ENCODE assay signal across 8 cellular contexts in the genomic region with DNA sequence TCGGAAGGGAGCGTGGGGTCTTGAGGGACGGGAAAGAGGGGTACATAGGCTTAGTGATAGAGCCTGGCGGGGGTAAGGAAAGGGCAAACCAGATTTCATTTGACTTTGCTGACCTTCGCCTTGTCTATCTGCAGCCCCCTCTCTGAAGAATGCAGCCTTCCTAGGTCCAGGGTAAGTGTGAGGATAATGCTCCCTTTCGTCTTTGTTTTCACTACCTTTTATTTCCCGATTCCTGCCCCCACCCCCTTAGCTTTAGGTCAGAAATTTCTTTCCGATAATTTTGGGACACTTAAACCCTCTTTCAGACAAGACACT. TPM values are rescaled to one million over a fixed set of nuclear protein-coding genes. Genes with fewer than 3 reads are reported as not detected.
DNase-seq lines count a peak whose midpoint lies in the region; ATAC-seq and TF ChIP-seq lines count a peak whose summit lies in the region.

No MANE protein-coding gene starts in this region.

- CTCF ChIA-PET in MCF 10A (lab: Yijun Ruan, JAX): interaction anchor here (0.5 kb wide), 1 partner anchor 262 kb away, joined by 3 read pairs; no protein-coding TSS in a partner anchor

- H3K27ac ChIP-seq in heart left ventricle: peak overlapping the region; percentile 76 to 96 (median 90)
- H3K27ac ChIP-seq in mesodermal cell (ENCODE audit: low read depth, low read length, severe bottlenecking): peak overlapping the region; percentile 87
- peak overlapping the region; percentile 78 for H3K27ac ChIP-seq in vagina

- H3K9me3 ChIP-seq in heart left ventricle (no peaks in the 10 kb centered on the region), mesodermal cell (ENCODE audit: control insufficient read depth, low read length) (no peaks in the 10 kb centered on the region), vagina (no peaks in the 10 kb centered on the region)

- H3K9me3 Mint-ChIP-seq in MCF 10A (ENCODE audit: unreplicated experiment): no peaks in the 10 kb centered on the region

- TF ChIP-seq CTCF in heart left ventricle (IDR thresholded peaks at IDR 0.05): no peak
- TF ChIP-seq CTCF in MCF 10A (IDR thresholded peaks at IDR 0.05; ENCODE audit: unreplicated experiment): no peak
- no peak for TF ChIP-seq CTCF in vagina (IDR thresholded peaks at IDR 0.05)
- TF ChIP-seq CTCF in GM13976 (IDR thresholded peaks at IDR 0.05; ENCODE audit: borderline replicate concordance, control extremely low read depth, extremely low read depth, insufficient read depth, missing control alignments): no peak

- POLR2A ChIA-PET in MCF 10A (lab: Yijun Ruan, JAX): interaction anchor here (1.2 to 2.8 kb wide), 8 partner anchors 10 to 309 kb away, joined by 3 to 22 read pairs (median 6); partner anchors contain the start of genes CEPT1, DRAM2, INKA2 and RAP1A

- intact Hi-C loops in heart left ventricle (cut with DNase I): loop anchor here in 2 of 10 donors (2.0 to 5.0 kb wide), 2 partner anchors 59 to 307 kb away; partner anchors contain the start of genes CEPT1 (in 1 of the 2) and DRAM2 (in 1 of the 2)
- intact Hi-C loops in cardiac septum (cut with DNase I): no loop called here
- intact Hi-C loops in MCF 10A (cut with micrococcal nuclease): no loop called here
- intact Hi-C loops in vagina (cut with DNase I): no loop called here

- DNase-seq in heart left ventricle (no peak), cardiac septum (ENCODE audit: low spot score) (no peak), MCF 10A (ENCODE audit: unreplicated experiment) (no peak), vagina (ENCODE audit: extremely low spot score in 2 of 2) (no peak), GM13976 (ENCODE audit: low spot score) (no peak), putamen (ENCODE audit: low spot score) (no peak), HPDE6-E6E7 (ENCODE audit: extremely low spot score) (no peak)

- TF ChIP-seq POLR2A in heart left ventricle (IDR thresholded peaks at IDR 0.05): no peak
- TF ChIP-seq POLR2A in vagina (IDR thresholded peaks at IDR 0.05): no peak

- in situ Hi-C loops in GM13976 (cut with MboI; ENCODE audit: low sequenced_read_pairs, unreplicated experiment): no loop called here

- peak overlapping the region; percentile 99 for H3K27ac Mint-ChIP-seq in MCF 10A (ENCODE audit: low read depth, unreplicated experiment)

- H3K36me3 ChIP-seq in heart left ventricle (peaks cover 2 to 63% (median 54%) of the 10 kb centered on the region in 9 donors), mesodermal cell (ENCODE audit: control insufficient read depth, insufficient read depth, low read length) (peaks cover 65% of the 10 kb centered on the region), vagina (peaks cover 0 to 25% of the 10 kb centered on the region in 2 donors)

- H3K27me3 ChIP-seq in heart left ventricle: no peaks in the 10 kb centered on the region
- H3K27me3 ChIP-seq in vagina: no peaks in the 10 kb centered on the region

- peaks cover 33% of the 10 kb centered on the region for H3K36me3 Mint-ChIP-seq in MCF 10A (ENCODE audit: insufficient read depth, unreplicated experiment)

- no TSS peak for BruUV-seq in MCF 10A (replicated peaks; lab: Mats Ljungman, UMichigan)

- H3K4me1 ChIP-seq in heart left ventricle: peaks cover 5 to 69% (median 49%) of the 10 kb centered on the region in 12 donors
- peaks cover 10% of the 10 kb centered on the region for H3K4me1 ChIP-seq in mesodermal cell (ENCODE audit: control insufficient read depth, insufficient read depth, low read length, poor library complexity, severe bottlenecking)
- peaks cover 63% of the 10 kb centered on the region for H3K4me1 ChIP-seq in vagina

- 0 to 1% (median 1%) methylated on average over 8 of the region's 8 CpGs for WGBS in heart left ventricle, 4 donors
- 0% methylated on average over 6 to 7 of the region's 8 CpGs for WGBS in mesodermal cell (ENCODE audit: insufficient coverage in 2 of 2), 2 experiments

- H3K4me3 Mint-ChIP-seq in MCF 10A (ENCODE audit: unreplicated experiment): peak overlapping the region; percentile 97

- no peak for ATAC-seq in heart left ventricle

- H3K4me1 Mint-ChIP-seq in MCF 10A (ENCODE audit: insufficient read depth, unreplicated experiment): peaks cover 40% of the 10 kb centered on the region

- peak overlapping the region; percentile 58 to 96 (median 85) for H3K4me3 ChIP-seq in heart left ventricle
- peak overlapping the region; percentile 89 for H3K4me3 ChIP-seq in mesodermal cell (ENCODE audit: extremely low read depth, insufficient read depth, low read length, poor library complexity, severe bottlenecking)
- peak overlapping the region; percentile 76 to 95 for H3K4me3 ChIP-seq in vagina

- H3K27me3 Mint-ChIP-seq in MCF 10A (ENCODE audit: insufficient read depth, unreplicated experiment): no peaks in the 10 kb centered on the region

RNA-seq across cellular contexts. Expression of gene ATP5PB, which starts 0.4 kb away (rescaled TPM):
- total RNA-seq in heart left ventricle (100 to 1,000 TPM; 394 to 878 (median 625) TPM), cardiac septum (565 TPM), MCF 10A (2022) (317 and 348 TPM in 2 replicates), vagina (142 TPM)
- polyA plus RNA-seq in heart left ventricle: 100 to 1,000 TPM; 563 to 710 TPM
- polyA plus RNA-seq in mesodermal cell (2013, experiment 1 of 2): 388 TPM
- polyA plus RNA-seq in mesodermal cell (2013, experiment 2 of 2): 388 TPM

RNA-seq across cellular contexts. Expression of gene WDR77, which starts 0.6 kb away (rescaled TPM):
- total RNA-seq in heart left ventricle: 10 to 100 TPM; 30.5 to 48.4 (median 34.0) TPM
- 10 to 100 TPM; 25.6 to 64.3 TPM for polyA plus RNA-seq in heart left ventricle
- total RNA-seq in cardiac septum: 29.6 TPM
- 35.7 and 54.2 TPM in 2 replicates for total RNA-seq in MCF 10A (2022)
- 52.0 TPM for polyA plus RNA-seq in mesodermal cell (2013, experiment 1 of 2)
- polyA plus RNA-seq in mesodermal cell (2013, experiment 2 of 2): 45.4 TPM
- 50.8 TPM for total RNA-seq in vagina

RNA-seq across cellular contexts. Expression of gene OVGP1, which starts 22.1 kb away (rescaled TPM):
- total RNA-seq in heart left ventricle (1 to 10 TPM in 1 of 9 donors, under 1 TPM in 8; 0.30 to 1.4 (median 0.63) TPM), cardiac septum (0.46 TPM), MCF 10A (2022) (1.3 TPM in 2 replicates), vagina (3.7 TPM)
- polyA plus RNA-seq in heart left ventricle: under 1 TPM; 0.28 to 0.61 TPM
- 3.6 TPM for polyA plus RNA-seq in mesodermal cell (2013, experiment 1 of 2)
- polyA plus RNA-seq in mesodermal cell (2013, experiment 2 of 2): 2.4 TPM

RNA-seq across cellular contexts. Expression of gene C1orf162, which starts 24.1 kb away (rescaled TPM):
- 10 to 100 TPM in 2 of 9 donors, 1 to 10 TPM in 7; 2.3 to 45.1 (median 6.5) TPM for total RNA-seq in heart left ventricle
- 1 to 10 TPM; 6.8 to 9.3 TPM for polyA plus RNA-seq in heart left ventricle
- 2.6 TPM for total RNA-seq in cardiac septum
- 0.77 and 1.6 TPM in 2 replicates for total RNA-seq in MCF 10A (2022)
- polyA plus RNA-seq in mesodermal cell (2013, experiment 1 of 2): 0.96 TPM
- polyA plus RNA-seq in mesodermal cell (2013, experiment 2 of 2): 0.71 TPM
- total RNA-seq in vagina: 46.2 TPM

RNA-seq across cellular contexts. Expression of gene ADORA3, which starts 53.8 kb away (rescaled TPM):
- total RNA-seq in heart left ventricle (1 to 10 TPM in 7 of 9 donors, under 1 TPM in 2; 0.12 to 6.2 (median 2.2) TPM), cardiac septum (0.51 TPM), MCF 10A (2022) (not detected in 2 replicates), vagina (5.2 TPM)
- polyA plus RNA-seq in heart left ventricle: 1 to 10 TPM; 1.2 to 1.5 TPM
- polyA plus RNA-seq in mesodermal cell (2013, experiment 1 of 2): not detected
- not detected for polyA plus RNA-seq in mesodermal cell (2013, experiment 2 of 2)
